3 cellular contexts compared by ENCODE assay signal in genomic region chr19:13010038-13010991, GRCh38.
TF ChIP-seq lines count a peak whose summit lies in the region.

No MANE protein-coding gene starts in this region.

TF ChIP-seq in H1, 55 proteins besides CTCF, POLR2A, EP300 and RAD21 (continues in another document):
- no peak for TF ChIP-seq GTF2F1 (IDR thresholded peaks at IDR 0.05; ENCODE audit: borderline replicate concordance, low read depth, low read length)
- no peak for TF ChIP-seq YY1 (IDR thresholded peaks at IDR 0.05; ENCODE audit: low read depth, low read length)
- TF ChIP-seq MAFK (IDR thresholded peaks at IDR 0.05; ENCODE audit: low read depth, low read length) = no peak
- no peak for TF ChIP-seq TEAD4 (IDR thresholded peaks at IDR 0.05; ENCODE audit: low read depth, low read length)
- no peak for TF ChIP-seq FOSL1 (IDR thresholded peaks at IDR 0.05; ENCODE audit: insufficient read depth, low read depth, low read length)
- no peak for TF ChIP-seq TCF12 (IDR thresholded peaks at IDR 0.05; ENCODE audit: low read depth, low read length)
- TF ChIP-seq NRF1 (IDR thresholded peaks at IDR 0.05; ENCODE audit: low read depth, low read length) = no peak
- TF ChIP-seq ZNF274 (IDR thresholded peaks at IDR 0.05; ENCODE audit: borderline replicate concordance, extremely low read depth, low read length) = no peak
- TF ChIP-seq JUN (IDR thresholded peaks at IDR 0.05; ENCODE audit: low read depth, low read length) = no peak
- no peak for TF ChIP-seq TAF7 (optimal IDR thresholded peaks at IDR 0.05; ENCODE audit: borderline replicate concordance, low read depth, low read length)
- TF ChIP-seq SIX5 (IDR thresholded peaks at IDR 0.05; ENCODE audit: low read depth, low read length) = no peak
- no peak for TF ChIP-seq CBX5 (IDR thresholded peaks at IDR 0.05; ENCODE audit: low read depth, low read length)
- TF ChIP-seq SP4 (IDR thresholded peaks at IDR 0.05; ENCODE audit: low read length) = no peak
- no peak for TF ChIP-seq PHF8 (conservative IDR thresholded peaks at IDR 0.05; ENCODE audit: low read depth, low read length)
- TF ChIP-seq BRCA1 (IDR thresholded peaks at IDR 0.05; ENCODE audit: low read depth, low read length) = no peak
- peak; percentile 63; the same call in 1 of the 2 replicates for TF ChIP-seq CBX8 (IDR thresholded peaks at IDR 0.05; ENCODE audit: borderline replicate concordance, low read depth, low read length)
- TF ChIP-seq BACH1 (IDR thresholded peaks at IDR 0.05; ENCODE audit: low read length) = no peak
- TF ChIP-seq RFX5 (IDR thresholded peaks at IDR 0.05; ENCODE audit: borderline replicate concordance, low read depth, low read length) = no peak
- TF ChIP-seq SP2 (IDR thresholded peaks at IDR 0.05; ENCODE audit: low read length) = no peak
- no peak for TF ChIP-seq HDAC2 (IDR thresholded peaks at IDR 0.05; ENCODE audit: borderline replicate concordance in 1 of 2, low read depth in 2 of 2, low read length in 2 of 2)
- no peak for TF ChIP-seq NANOG (IDR thresholded peaks at IDR 0.05; ENCODE audit: insufficient read depth, low read depth, low read length, poor library complexity, severe bottlenecking)
- no peak for TF ChIP-seq POU5F1 (IDR thresholded peaks at IDR 0.05; ENCODE audit: low read depth, low read length)
- no peak for TF ChIP-seq KDM1A (IDR thresholded peaks at IDR 0.05; ENCODE audit: borderline replicate concordance, low read length)
- TF ChIP-seq SAP30 (IDR thresholded peaks at IDR 0.05; ENCODE audit: insufficient read depth, insufficient replicate concordance, low read length) = no peak
- TF ChIP-seq E2F6 (IDR thresholded peaks at IDR 0.05) = peak; percentile 54; the same call in 1 of the 2 replicates
- no peak for TF ChIP-seq SP1 (IDR thresholded peaks at IDR 0.05; ENCODE audit: low read depth, low read length)
- no peak for TF ChIP-seq RBBP5 (IDR thresholded peaks at IDR 0.05; ENCODE audit: borderline replicate concordance, low read depth, low read length)
- TF ChIP-seq BCL11A (IDR thresholded peaks at IDR 0.05; ENCODE audit: low read depth in 2 of 2, low read length in 2 of 2) = no peak
- TF ChIP-seq ATF3 (IDR thresholded peaks at IDR 0.05; ENCODE audit: insufficient read depth, low read depth, low read length) = no peak
- TF ChIP-seq KDM4A (IDR thresholded peaks at IDR 0.05; ENCODE audit: low read depth, low read length, severe bottlenecking) = no peak

TF ChIP-seq in HepG2, 621 proteins besides CTCF, POLR2A, EP300 and RAD21:
- peak; percentile 47 for TF ChIP-seq AGO2 (optimal IDR thresholded peaks at IDR 0.05; ENCODE audit: low read depth, low read length)
- TF ChIP-seq ZSCAN25 (CRISPR knock-in tag; IDR thresholded peaks at IDR 0.05) = no peak
- TF ChIP-seq ZBTB33 (CRISPR knock-in tag; IDR thresholded peaks at IDR 0.05) = peak; percentile 25; the same call in 1 of the 2 replicates
- no peak for TF ChIP-seq ZNF768 (CRISPR knock-in tag; IDR thresholded peaks at IDR 0.05)

TF ChIP-seq in GM12891, 5 proteins besides CTCF, POLR2A, EP300 and RAD21:
- TF ChIP-seq TAF1 (IDR thresholded peaks at IDR 0.05; ENCODE audit: low read depth, low read length) (no peak), PAX5 (IDR thresholded peaks at IDR 0.05; ENCODE audit: insufficient read depth, low read length, severe bottlenecking) (no peak)
